18 cellular contexts compared by ENCODE assay signal in the genomic region with DNA sequence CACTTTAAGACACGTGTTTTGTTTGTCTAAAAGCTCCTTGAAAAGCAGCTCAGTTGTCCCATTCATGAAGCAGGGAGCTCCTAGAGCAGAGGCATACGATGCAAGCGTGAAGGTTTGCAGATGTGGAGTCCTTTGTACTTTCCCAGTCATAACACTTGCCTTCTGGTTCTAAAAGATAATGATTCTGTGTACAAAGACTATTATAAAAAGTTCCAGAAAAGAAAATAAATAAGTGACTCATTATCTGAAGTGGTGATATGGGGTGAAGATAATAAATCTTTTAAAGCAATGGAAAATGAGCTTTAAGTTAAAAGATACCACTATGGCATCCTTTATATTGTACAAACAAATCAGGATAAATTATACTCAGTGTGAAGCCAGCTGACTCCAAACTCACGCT.
DNase-seq lines count a peak whose midpoint lies in the region; ATAC-seq, FAIRE-seq and TF ChIP-seq lines count a peak whose summit lies in the region.
"Had no signal": no experiment of that assay in that cellular context is flagged by ENCODE, and none has a peak within 500 bp of the region (broad histone marks: within the 10 kb centered on the region; RNA-seq: fewer than 3 reads in every experiment).

No MANE protein-coding gene starts in this region.

- H3K9me1 ChIP-seq in endothelial cell of umbilical vein (replicated peaks; ENCODE audit: control insufficient read depth, extremely low read depth, insufficient read depth, low read length) = no peaks in the 10 kb centered on the region

- no peaks in the 10 kb centered on the region for H4K20me1 ChIP-seq in endothelial cell of umbilical vein (replicated peaks; ENCODE audit: control insufficient read depth, extremely low read depth, insufficient read depth, low read length)

- TF ChIP-seq POLR2A in endothelial cell of umbilical vein (IDR thresholded peaks at IDR 0.05; ENCODE audit: low read depth, low read length) (no peak), uterus (IDR thresholded peaks at IDR 0.05) (no peak)

- no peak for ATAC-seq in GM21723 (IDR thresholded peaks at IDR 0.05; ENCODE audit: unreplicated experiment)
- no peak for ATAC-seq in stimulated activated naive CD8-positive, alpha-beta T cell treated with anti-CD3 and anti-CD28 coated beads, Interleukin-15, Interleukin-2, amounts not matched to agents 100 U/mL and 50 U/mL, for 24 hours

- CTCF ChIA-PET in endothelial cell of umbilical vein (lab: Charles Lee) = interaction anchor here (0.7 to 2.1 kb wide), 5 partner anchors 14 to 284 kb away, joined by 3 to 5 read pairs (median 3); no protein-coding TSS in a partner anchor

- dilution Hi-C loops in endothelial cell of umbilical vein (cut with MboI; ENCODE audit: extremely low pct_ligation_motif_present, low sequenced_read_pairs) = no loop called here

- H2AFZ ChIP-seq in endothelial cell of umbilical vein (ENCODE audit: low read depth, low read length) = no peak overlapping the region

- H3K9me3 ChIP-seq in endothelial cell of umbilical vein (replicated peaks; ENCODE audit: control insufficient read depth, insufficient read depth, low read length) (no peaks in the 10 kb centered on the region), uterus (no peaks in the 10 kb centered on the region)
- H3K9me3 ChIP-seq: BE2C had no signal

- H3K27me3 ChIP-seq in endothelial cell of umbilical vein (ENCODE audit: control insufficient read depth in 2 of 2, insufficient read depth in 2 of 2, low read length in 2 of 2) (no peaks in the 10 kb centered on the region), uterus (no peaks in the 10 kb centered on the region)
- H3K27me3 ChIP-seq: BE2C had no signal

- no peak overlapping the region for H3K4me2 ChIP-seq in endothelial cell of umbilical vein (ENCODE audit: insufficient read depth, low read length)

- H3K4me1 ChIP-seq in endothelial cell of umbilical vein (ENCODE audit: control insufficient read depth, extremely low read depth, insufficient read depth, low read length) (peaks cover 24% of the 10 kb centered on the region), uterus (no peaks in the 10 kb centered on the region)
- H3K4me1 ChIP-seq: BE2C had no signal

- TF ChIP-seq CTCF in endothelial cell of umbilical vein (IDR thresholded peaks at IDR 0.05; ENCODE audit: extremely low read depth in 1 of 2, insufficient read depth in 1 of 2, low read depth in 1 of 2, low read length in 2 of 2) (no peak), uterus (IDR thresholded peaks at IDR 0.05) (no peak)

- peak; percentile 35 for DNase-seq in A172 (ENCODE audit: low spot score)
- DNase-seq in EH (ENCODE audit: low read depth) = peak; percentile 12
- peak; percentile 22 for DNase-seq in M059J (ENCODE audit: low read depth)
- DNase-seq in endothelial cell of umbilical vein (ENCODE audit: low read depth, low spot score) = peak; percentile 76
- DNase-seq in OCI-M1 (lab: John Stamatoyannopoulos, UW) = no peak
- DNase-seq in uterus = no peak
- no peak for DNase-seq in stimulated activated naive CD8-positive, alpha-beta T cell treated with anti-CD3 and anti-CD28 coated beads, Interleukin-15, Interleukin-2, amounts not matched to agents 100 U/mL and 50 U/mL, for 24 hours
- DNase-seq: BE2C; CD4-positive, alpha-beta memory T cell; COR-L47; DMS153; DMS79 treated with DMSO at 0.1 percent for 48 hours; GDM1 had no signal

- FAIRE-seq in endothelial cell of umbilical vein (lab: Jason Lieb, UNC) = peak; percentile 42
- FAIRE-seq: A204.1, D721Med, GM19239 had no signal

- H3K4me3 ChIP-seq in endothelial cell of umbilical vein (replicated peaks in 1 of 3; ENCODE audit: insufficient read depth in 1 of 3, low read depth in 1 of 3, low read length in 3 of 3) = no peak overlapping the region
- no peak overlapping the region for H3K4me3 ChIP-seq in uterus

- intact Hi-C loops in endothelial cell of umbilical vein (cut with micrococcal nuclease) = loop anchor here (1.0 to 2.0 kb wide), 4 partner anchors 43 to 150 kb away; no protein-coding TSS in a partner anchor
- intact Hi-C loops in uterus (cut with DNase I; ENCODE audit: low total_unique reads) = no loop called here

- H3K36me3 ChIP-seq in endothelial cell of umbilical vein (ENCODE audit: control insufficient read depth in 2 of 2, extremely low read depth in 1 of 2, insufficient read depth in 2 of 2, low read length in 2 of 2) = no peaks in the 10 kb centered on the region
- no peaks in the 10 kb centered on the region for H3K36me3 ChIP-seq in uterus
- H3K36me3 ChIP-seq: BE2C had no signal

- no TSS peak for BruUV-seq in endothelial cell of umbilical vein (replicated peaks; lab: Mats Ljungman, UMichigan)

- POLR2A ChIA-PET in endothelial cell of umbilical vein (lab: Charles Lee) = interaction anchor here (1.2 kb wide), 1 partner anchor 44 kb away, joined by 6 read pairs; no protein-coding TSS in a partner anchor

- H3K79me2 ChIP-seq in endothelial cell of umbilical vein (ENCODE audit: control insufficient read depth, insufficient read depth, low read length) = no peaks in the 10 kb centered on the region

- H3K27ac ChIP-seq in endothelial cell of umbilical vein (ENCODE audit: insufficient read depth, low read depth, low read length) (peak overlapping the region; percentile 10), uterus (no peak overlapping the region)
- H3K27ac ChIP-seq: C4-2B had no signal

- no peak overlapping the region for H3K9ac ChIP-seq in endothelial cell of umbilical vein (replicated peaks; ENCODE audit: extremely low read depth, insufficient read depth, low read length)

TF ChIP-seq in endothelial cell of umbilical vein, 7 proteins besides CTCF, POLR2A, EP300 and RAD21:
- TF ChIP-seq JUN (IDR thresholded peaks at IDR 0.05; ENCODE audit: borderline replicate concordance, insufficient read depth, insufficient read length, low read depth) = peak; percentile 42
- no peak for TF ChIP-seq EZH2 (IDR thresholded peaks at IDR 0.05; ENCODE audit: borderline replicate concordance, low read depth, low read length, severe bottlenecking)

Comparison
In these comparisons a context has a peak if more than half of its experiments do, and no peak if none do; other contexts are left out.
1. DNase-seq: peak in A172 (single experiment), EH (single experiment), M059J (single experiment) and endothelial cell of umbilical vein (single experiment); none in OCI-M1 (single experiment), uterus (0 of 2) and stimulated activated naive CD8-positive, alpha-beta T cell treated with anti-CD3 and anti-CD28 coated beads, Interleukin-15, Interleukin-2, amounts not matched to agents 100 U/mL and 50 U/mL, for 24 hours (single experiment).